ENCODE assay signal across 8 cellular contexts in genomic region chr10:109957092-109957797, GRCh38. TPM values are rescaled to one million over a fixed set of nuclear protein-coding genes. Genes with fewer than 3 reads are reported as not detected.
A peak's percentile ranks its signal among the peaks of the same experiment; 100 is the strongest.
DNase-seq lines count a peak whose midpoint lies in the region; ATAC-seq, FAIRE-seq and TF ChIP-seq lines count a peak whose summit lies in the region.

No MANE protein-coding gene starts in this region.

- no peaks in the 10 kb centered on the region for H3K36me3 ChIP-seq in GM12878 (ENCODE audit: control insufficient read depth in 2 of 2, insufficient read depth in 2 of 2, low read length in 1 of 2)
- H3K36me3 ChIP-seq in mammary epithelial cell (ENCODE audit: insufficient read depth, low read length): no peaks in the 10 kb centered on the region
- H3K36me3 ChIP-seq in HepG2 (replicated peaks in 1 of 2; ENCODE audit: control insufficient read depth in 1 of 2, insufficient read depth in 2 of 2, low read length in 2 of 2): no peaks in the 10 kb centered on the region

- 10% methylated on average over 9 of the region's 9 CpGs for WGBS in GM12878 (ENCODE audit: insufficient coverage, insufficient replicate concordance, low lambda C conversion rate, missing lambda C conversion rate)
- 79% methylated on average over 7 of the region's 9 CpGs for WGBS in mammary epithelial cell (ENCODE audit: low coverage, missing lambda C conversion rate)
- WGBS in HepG2 (ENCODE audit: low lambda C conversion rate): 89% methylated on average over 8 of the region's 9 CpGs

- in situ Hi-C loops in GM12878 (cut with MboI): no loop called here
- in situ Hi-C loops in mammary epithelial cell (cut with MboI; ENCODE audit: low sequenced_read_pairs in 2 of 2): no loop called here
- in situ Hi-C loops in HepG2 (cut with HindIII; ENCODE audit: extremely low pct_ligation_motif_present, low pct_unique_long_range_greater_than_20kb): no loop called here

- DNase-seq in GM12878 (ENCODE audit: low read depth, low spot score) (peak; percentile 86), mammary epithelial cell (no peak), posterior cingulate gyrus (no peak), HepG2 (ENCODE audit: low spot score) (no peak)
- no peak for DNase-seq in central memory CD4-positive, alpha-beta T cell

- TF ChIP-seq CTCF in GM12878 (IDR thresholded peaks at IDR 0.05 in 2 of 3, conservative IDR thresholded peaks at IDR 0.05 in 1 of 3; ENCODE audit: control insufficient read depth in 2 of 3, extremely low read depth in 1 of 3, insufficient read depth in 1 of 3, low read depth in 3 of 3, low read length in 3 of 3) (no peak), mammary epithelial cell (conservative IDR thresholded peaks at IDR 0.05 in 1 of 2, IDR thresholded peaks at IDR 0.05 in 1 of 2; ENCODE audit: extremely low read depth in 1 of 2, insufficient read depth in 1 of 2, low read depth in 1 of 2, low read length in 2 of 2) (no peak), HepG2 (CRISPR knock-in tag; IDR thresholded peaks at IDR 0.05) (no peak)

- H2AFZ ChIP-seq in GM12878 (ENCODE audit: control insufficient read depth, low read depth, low read length) (peak overlapping the region; percentile 40), mammary epithelial cell (ENCODE audit: low read depth, low read length) (no peak overlapping the region), HepG2 (ENCODE audit: low read length) (no peak overlapping the region)

- H3K4me3 ChIP-seq in GM12878: no peak overlapping the region
- no peak overlapping the region for H3K4me3 ChIP-seq in mammary epithelial cell (replicated peaks in 1 of 3; ENCODE audit: insufficient read depth in 1 of 3, low read depth in 2 of 3, low read length in 3 of 3)
- no peak overlapping the region for H3K4me3 ChIP-seq in HepG2 (replicated peaks in 1 of 3; ENCODE audit: insufficient read depth in 1 of 3, low read depth in 2 of 3, low read length in 3 of 3)

- peaks cover 23% of the 10 kb centered on the region for H3K4me1 ChIP-seq in GM12878 (ENCODE audit: control insufficient read depth, insufficient read depth, low read length)
- H3K4me1 ChIP-seq in mammary epithelial cell (ENCODE audit: insufficient read depth, low read length): no peaks in the 10 kb centered on the region
- 0 out of 2 replicates have a peak, but pooled peaks cover 10% of the 10 kb centered on the region for H3K4me1 ChIP-seq in HepG2 (ENCODE audit: insufficient read depth, low read length)

- BruUV-seq in GM12878 (replicated peaks; lab: Mats Ljungman, UMichigan) (no TSS peak), mammary epithelial cell (replicated peaks; lab: Mats Ljungman, UMichigan) (no TSS peak), HepG2 (replicated peaks; lab: Mats Ljungman, UMichigan) (no TSS peak)

- peak overlapping the region; percentile 55 for H3K27ac ChIP-seq in GM12878 (ENCODE audit: control insufficient read depth, insufficient read depth)
- H3K27ac ChIP-seq in mammary epithelial cell (ENCODE audit: insufficient read depth, low read depth, low read length): no peak overlapping the region
- H3K27ac ChIP-seq in HepG2 (ENCODE audit: extremely low read length, insufficient read depth, low read length): no peak overlapping the region

- TF ChIP-seq EP300 in GM12878 (IDR thresholded peaks at IDR 0.05; ENCODE audit: borderline replicate concordance in 1 of 2, control insufficient read depth in 1 of 2, low read depth in 2 of 2, low read length in 2 of 2) (peak in 1 of 2 experiments; percentile 46; a peak in 1 of 4 replicates), HepG2 (IDR thresholded peaks at IDR 0.05; ENCODE audit: low read depth in 2 of 2, low read length in 2 of 2) (no peak), HepG2 (CRISPR knock-in tag; IDR thresholded peaks at IDR 0.05; ENCODE audit: borderline replicate concordance) (no peak)

- no peak overlapping the region; the same call in 1 of the 2 replicates for H3K9ac ChIP-seq in GM12878 (ENCODE audit: control insufficient read depth, insufficient read depth, low read length)
- H3K9ac ChIP-seq in mammary epithelial cell (ENCODE audit: insufficient read depth, low read length): no peak overlapping the region
- no peak overlapping the region for H3K9ac ChIP-seq in HepG2 (ENCODE audit: insufficient read depth, low read depth, low read length)

- TF ChIP-seq POLR2A in GM12878 (IDR thresholded peaks at IDR 0.05; ENCODE audit: low read depth, low read length) (no peak), HepG2 (IDR thresholded peaks at IDR 0.05; ENCODE audit: insufficient read depth in 1 of 2, low read depth in 2 of 2, low read length in 2 of 2) (no peak)

- dilution Hi-C loops in mammary epithelial cell (cut with HindIII; ENCODE audit: low sequenced_read_pairs): no loop called here

- POLR2A ChIA-PET in GM12878 (lab: Charles Lee): interaction anchor here (0.7 to 1.6 kb wide), 3 partner anchors 44 to 74 kb away, joined by 3 read pairs; no protein-coding TSS in a partner anchor
- POLR2A ChIA-PET in HepG2 (lab: Yijun Ruan, JAX): interaction anchor here (1.2 kb wide), 1 partner anchor 50 kb away, joined by 5 read pairs; the partner anchor contains the start of gene ADD3

- H3K79me2 ChIP-seq in GM12878 (ENCODE audit: control insufficient read depth, insufficient read depth, low read length): no peaks in the 10 kb centered on the region
- no peaks in the 10 kb centered on the region for H3K79me2 ChIP-seq in mammary epithelial cell (ENCODE audit: insufficient read depth, low read length)
- H3K79me2 ChIP-seq in HepG2 (ENCODE audit: insufficient read depth, low read length): no peaks in the 10 kb centered on the region

- H3K9me3 ChIP-seq in GM12878 (replicated peaks; ENCODE audit: control insufficient read depth, insufficient read depth, low read length) (no peaks in the 10 kb centered on the region; the same call in 2 of the 3 replicates), mammary epithelial cell (replicated peaks; ENCODE audit: insufficient read depth, low read length) (no peaks in the 10 kb centered on the region), HepG2 (ENCODE audit: low read length) (no peaks in the 10 kb centered on the region)

- peak; percentile 96 for FAIRE-seq in GM12878 (lab: Jason Lieb, UNC)
- no peak for FAIRE-seq in HepG2 (lab: Jason Lieb, UNC)

- H4K20me1 ChIP-seq in GM12878 (ENCODE audit: control insufficient read depth, insufficient read depth) (no peaks in the 10 kb centered on the region), mammary epithelial cell (ENCODE audit: insufficient read depth, low read length) (no peaks in the 10 kb centered on the region), HepG2 (ENCODE audit: insufficient read depth, low read length) (no peaks in the 10 kb centered on the region)

- H3K27me3 ChIP-seq in GM12878 (replicated peaks in 1 of 2; ENCODE audit: control insufficient read depth in 2 of 2, insufficient read depth in 2 of 2, low read length in 1 of 2) (no peaks in the 10 kb centered on the region; a peak in 1 of 4 replicates), mammary epithelial cell (ENCODE audit: insufficient read depth, low read length) (no peaks in the 10 kb centered on the region), HepG2 (ENCODE audit: control insufficient read depth in 1 of 2, insufficient read depth in 2 of 2, low read length in 2 of 2) (no peaks in the 10 kb centered on the region)

- H3K4me2 ChIP-seq in GM12878 (ENCODE audit: control insufficient read depth, insufficient read depth) (peak overlapping the region; percentile 73), mammary epithelial cell (ENCODE audit: insufficient read depth, low read depth, low read length) (no peak overlapping the region), HepG2 (ENCODE audit: low read depth, low read length) (no peak overlapping the region)

- intact Hi-C loops in GM12878 (cut with micrococcal nuclease; ENCODE audit: unreplicated experiment) (loop anchor here (5.0 to 10.0 kb wide), 2 partner anchors 50 to 318 kb away; partner anchors contain the start of gene ADD3), mammary epithelial cell (cut with micrococcal nuclease) (no loop called here), posterior cingulate gyrus (cut with DNase I) (no loop called here), HepG2 (cut with micrococcal nuclease; ENCODE audit: unreplicated experiment) (loop anchor here (2.0 kb wide), 1 partner anchor 72 kb away; no protein-coding TSS in a partner anchor)

- ATAC-seq in GM18498 (IDR thresholded peaks at IDR 0.05; ENCODE audit: unreplicated experiment) (peak; percentile 95), GM21447 (IDR thresholded peaks at IDR 0.05; ENCODE audit: unreplicated experiment) (peak; percentile 97), HG03378 (IDR thresholded peaks at IDR 0.05; ENCODE audit: unreplicated experiment) (peak; percentile 97), GM12878 (peak; percentile 96), HepG2 (no peak)

- CTCF ChIA-PET in GM12878 (lab: Yijun Ruan, JAX) (interaction anchor here (0.6 to 3.4 kb wide), 23 partner anchors 9 to 323 kb away, joined by 3 to 34 read pairs (median 4); no protein-coding TSS in a partner anchor), mammary epithelial cell (lab: Charles Lee; ENCODE audit: low non-redundant PET) (no interaction called here), HepG2 (lab: Yijun Ruan, JAX; ENCODE audit: low intra/inter-chr PET ratio, low total read pairs) (interaction anchor here (0.7 to 1.5 kb wide), 3 partner anchors 21 to 59 kb away, joined by 3 to 15 read pairs (median 6); partner anchors contain the start of gene XPNPEP1)

- no peak for TF ChIP-seq RAD21 in GM12878 (IDR thresholded peaks at IDR 0.05; ENCODE audit: insufficient read depth, low read depth, low read length)
- no peak for TF ChIP-seq RAD21 in HepG2 (CRISPR knock-in tag; IDR thresholded peaks at IDR 0.05)

- RAD21 ChIA-PET in GM12878 (lab: Charles Lee; ENCODE audit: unreplicated experiment): interaction anchor here (0.6 to 1.6 kb wide), 11 partner anchors 29 to 254 kb away, joined by 3 to 11 read pairs (median 3); partner anchors contain the start of gene ADD3

- SMC1A ChIA-PET in GM12878 (lab: Charles Lee; ENCODE audit: uncharacterized antibody, unreplicated experiment): interaction anchor here (0.6 to 2.7 kb wide), 17 partner anchors 14 to 542 kb away, joined by 3 to 13 read pairs (median 4); no protein-coding TSS in a partner anchor

RNA-seq across cellular contexts. Expression of gene XPNPEP1, which starts 33.9 kb away (rescaled TPM):
- 237 and 270 TPM in 2 replicates for total RNA-seq in GM12878 (2013; cell fraction: nucleolus; rRNA removed)
- total RNA-seq in GM12878 (2014; rRNA removed) (52.7 and 53.0 TPM in 2 replicates), GM12878 (2014; rRNA removed; fragmentation: Illumina TruSeq; extraction: Trizol) (39.1 and 42.4 TPM in 2 replicates), GM12878 (2021) (43.7 and 44.6 TPM in 2 replicates), mammary epithelial cell (100 to 1,000 TPM in 1 of 2 donors, 10 to 100 TPM in 1; 68.6 to 127 TPM), HepG2 (2016; rRNA removed; fragmentation: Illumina TruSeq; extraction: Trizol) (28.4 and 30.3 TPM in 2 replicates)
- polyA plus RNA-seq in GM12878 (2011; ENCODE audit: low read depth): 23.4 TPM
- polyA plus RNA-seq in GM12878 (2011; rRNA removed) (76.8 and 108 TPM in 2 replicates), GM12878 (2014; fragmentation: Illumina TruSeq; extraction: Trizol) (50.7 and 60.8 TPM in 2 replicates), GM12878 (2014; fragmentation: Nextera tagmentation; extraction: Ambion mirVana) (10 to 100 TPM; 22.7 to 28.4 TPM), GM12878 (2014; rRNA removed) (50.0 and 69.7 TPM in 2 replicates), GM12878 (2016; fragmentation: Nextera tagmentation; extraction: Ambion mirVana) (10 to 100 TPM; 30.4 to 32.1 TPM), mammary epithelial cell (152 TPM), HepG2 (2011; rRNA removed) (55.5 and 76.1 TPM in 2 replicates)
- polyA plus RNA-seq in GM12878 (2011; cell fraction: cytosol; rRNA removed): 237 and 264 TPM in 2 replicates
- 313 and 376 TPM in 2 replicates for polyA plus RNA-seq in GM12878 (2011; cell fraction: nucleus; rRNA removed)
- 32.7 and 38.4 TPM in 2 replicates for polyA plus RNA-seq in GM12878 (2012)
- 315 and 408 TPM in 2 replicates for polyA minus RNA-seq in GM12878 (2011; rRNA and poly(A)+ RNA removed)
- 52.9 and 60.5 TPM in 2 replicates for polyA minus RNA-seq in GM12878 (2011; cell fraction: cytosol; rRNA and poly(A)+ RNA removed)
- polyA minus RNA-seq in GM12878 (2011; cell fraction: nucleus; rRNA and poly(A)+ RNA removed): 135 and 144 TPM in 2 replicates
- polyA minus RNA-seq in mammary epithelial cell: 213 TPM
- total RNA-seq in HepG2 (2016; cell fraction: cytosol; rRNA removed; fragmentation: Illumina TruSeq; extraction: Trizol; ENCODE audit: low read depth): 4.1 and 5.8 TPM in 2 replicates
- total RNA-seq in HepG2 (2016; cell fraction: insoluble cytoplasmic fraction; rRNA removed; fragmentation: Illumina TruSeq; extraction: Trizol): 29.5 and 30.7 TPM in 2 replicates
- total RNA-seq in HepG2 (2016; cell fraction: membrane; rRNA removed; fragmentation: Illumina TruSeq; extraction: Trizol): 12.3 and 13.8 TPM in 2 replicates
- total RNA-seq in HepG2 (2016; cell fraction: nucleus; rRNA removed; fragmentation: Illumina TruSeq; extraction: Trizol): 39.8 and 40.1 TPM in 2 replicates
- 65.7 and 89.1 TPM in 2 replicates for polyA plus RNA-seq in HepG2 (2011; cell fraction: cytosol; rRNA removed)
- 262 and 282 TPM in 2 replicates for polyA plus RNA-seq in HepG2 (2011; cell fraction: nucleus; rRNA removed)
- polyA plus RNA-seq in HepG2 (2012): 18.0 and 24.0 TPM in 2 replicates
- 2.7 and 2.8 TPM in 2 replicates for polyA plus RNA-seq in HepG2 (2016; cell fraction: cytosol; fragmentation: Illumina TruSeq; extraction: Trizol; ENCODE audit: low read depth)
- 25.0 and 28.1 TPM in 2 replicates for polyA plus RNA-seq in HepG2 (2016; cell fraction: insoluble cytoplasmic fraction; fragmentation: Illumina TruSeq; extraction: Trizol; ENCODE audit: low read depth)
- 6.2 and 7.9 TPM in 2 replicates for polyA plus RNA-seq in HepG2 (2016; cell fraction: membrane; fragmentation: Illumina TruSeq; extraction: Trizol; ENCODE audit: low read depth)
- 37.8 and 41.4 TPM in 2 replicates for polyA plus RNA-seq in HepG2 (2016; cell fraction: nucleus; fragmentation: Illumina TruSeq; extraction: Trizol; ENCODE audit: insufficient read depth, low read depth)
- 225 and 394 TPM in 2 replicates for polyA minus RNA-seq in HepG2 (2011; rRNA and poly(A)+ RNA removed; ENCODE audit: low replicate concordance)
- polyA minus RNA-seq in HepG2 (2011; cell fraction: cytosol; rRNA and poly(A)+ RNA removed): 40.2 and 54.6 TPM in 2 replicates
- polyA minus RNA-seq in HepG2 (2011; cell fraction: nucleus; rRNA and poly(A)+ RNA removed): 110 and 137 TPM in 2 replicates

RNA-seq across cellular contexts. Expression of gene ADD3, which starts 50.5 kb away (rescaled TPM):
- total RNA-seq in GM12878 (2013; cell fraction: nucleolus; rRNA removed): 347 and 446 TPM in 2 replicates
- total RNA-seq in GM12878 (2014; rRNA removed): 77.9 and 85.0 TPM in 2 replicates
- total RNA-seq in GM12878 (2014; rRNA removed; fragmentation: Illumina TruSeq; extraction: Trizol): 90.1 and 101 TPM in 2 replicates
- 52.8 and 56.1 TPM in 2 replicates for total RNA-seq in GM12878 (2021)
- 32.4 TPM for polyA plus RNA-seq in GM12878 (2011; ENCODE audit: low read depth)
- 127 and 194 TPM in 2 replicates for polyA plus RNA-seq in GM12878 (2011; rRNA removed)
- 43.0 and 68.9 TPM in 2 replicates for polyA plus RNA-seq in GM12878 (2011; cell fraction: cytosol; rRNA removed)
- 106 and 146 TPM in 2 replicates for polyA plus RNA-seq in GM12878 (2011; cell fraction: nucleus; rRNA removed)
- polyA plus RNA-seq in GM12878 (2012): 30.8 and 46.9 TPM in 2 replicates
- 129 and 199 TPM in 2 replicates for polyA plus RNA-seq in GM12878 (2014; fragmentation: Illumina TruSeq; extraction: Trizol)
- 10 to 100 TPM; 27.3 to 28.5 TPM for polyA plus RNA-seq in GM12878 (2014; fragmentation: Nextera tagmentation; extraction: Ambion mirVana)
- 45.4 and 69.6 TPM in 2 replicates for polyA plus RNA-seq in GM12878 (2014; rRNA removed)
- polyA plus RNA-seq in GM12878 (2016; fragmentation: Nextera tagmentation; extraction: Ambion mirVana): 10 to 100 TPM; 60.4 to 66.0 TPM
- polyA minus RNA-seq in GM12878 (2011; rRNA and poly(A)+ RNA removed): 81.3 and 138 TPM in 2 replicates
- polyA minus RNA-seq in GM12878 (2011; cell fraction: cytosol; rRNA and poly(A)+ RNA removed): 37.7 and 46.4 TPM in 2 replicates
- 61.5 and 80.8 TPM in 2 replicates for polyA minus RNA-seq in GM12878 (2011; cell fraction: nucleus; rRNA and poly(A)+ RNA removed)
- 10 to 100 TPM; 24.8 to 67.5 TPM for total RNA-seq in mammary epithelial cell
- polyA plus RNA-seq in mammary epithelial cell: 102 TPM
- polyA minus RNA-seq in mammary epithelial cell: 15.7 TPM
- total RNA-seq in HepG2 (2016; rRNA removed; fragmentation: Illumina TruSeq; extraction: Trizol): 57.5 and 70.2 TPM in 2 replicates
- 23.9 and 30.3 TPM in 2 replicates for total RNA-seq in HepG2 (2016; cell fraction: cytosol; rRNA removed; fragmentation: Illumina TruSeq; extraction: Trizol; ENCODE audit: low read depth)
- total RNA-seq in HepG2 (2016; cell fraction: insoluble cytoplasmic fraction; rRNA removed; fragmentation: Illumina TruSeq; extraction: Trizol): 57.4 and 65.2 TPM in 2 replicates
- 25.0 and 26.6 TPM in 2 replicates for total RNA-seq in HepG2 (2016; cell fraction: membrane; rRNA removed; fragmentation: Illumina TruSeq; extraction: Trizol)
- 41.3 and 58.5 TPM in 2 replicates for total RNA-seq in HepG2 (2016; cell fraction: nucleus; rRNA removed; fragmentation: Illumina TruSeq; extraction: Trizol)
- 40.0 and 44.7 TPM in 2 replicates for polyA plus RNA-seq in HepG2 (2011; rRNA removed)
- polyA plus RNA-seq in HepG2 (2011; cell fraction: cytosol; rRNA removed): 33.8 and 59.5 TPM in 2 replicates
- polyA plus RNA-seq in HepG2 (2011; cell fraction: nucleus; rRNA removed): 62.7 and 102 TPM in 2 replicates
- polyA plus RNA-seq in HepG2 (2012): 29.2 and 48.3 TPM in 2 replicates
- 1.4 and 1.6 TPM in 2 replicates for polyA plus RNA-seq in HepG2 (2016; cell fraction: cytosol; fragmentation: Illumina TruSeq; extraction: Trizol; ENCODE audit: low read depth)
- polyA plus RNA-seq in HepG2 (2016; cell fraction: insoluble cytoplasmic fraction; fragmentation: Illumina TruSeq; extraction: Trizol; ENCODE audit: low read depth): 44.7 and 44.8 TPM in 2 replicates
- polyA plus RNA-seq in HepG2 (2016; cell fraction: membrane; fragmentation: Illumina TruSeq; extraction: Trizol; ENCODE audit: low read depth): 5.5 and 6.0 TPM in 2 replicates
- polyA plus RNA-seq in HepG2 (2016; cell fraction: nucleus; fragmentation: Illumina TruSeq; extraction: Trizol; ENCODE audit: insufficient read depth, low read depth): 53.5 and 57.5 TPM in 2 replicates
- 41.0 and 60.2 TPM in 2 replicates for polyA minus RNA-seq in HepG2 (2011; rRNA and poly(A)+ RNA removed; ENCODE audit: low replicate concordance)
- polyA minus RNA-seq in HepG2 (2011; cell fraction: cytosol; rRNA and poly(A)+ RNA removed): 34.7 and 44.4 TPM in 2 replicates
- polyA minus RNA-seq in HepG2 (2011; cell fraction: nucleus; rRNA and poly(A)+ RNA removed): 91.9 and 114 TPM in 2 replicates

Comparison
In these comparisons a context has a peak if more than half of its experiments do, and no peak if none do; other contexts are left out.
1. intact Hi-C loops: an anchor here in GM12878 (5.0 to 10.0 kb wide) and HepG2 (2.0 kb wide); none called in mammary epithelial cell and posterior cingulate gyrus.